31 cellular contexts compared by ENCODE assay signal in genomic region chr5:164532226-164532937, GRCh38.
DNase-seq lines count a peak whose midpoint lies in the region; ATAC-seq, FAIRE-seq and TF ChIP-seq lines count a peak whose summit lies in the region.
"Had no signal": no experiment of that assay in that cellular context is flagged by ENCODE, and none has a peak within 500 bp of the region (broad histone marks: within the 10 kb centered on the region; RNA-seq: fewer than 3 reads in every experiment).

No MANE protein-coding gene starts in this region.

- peak overlapping the region; percentile 87 for H3K27ac Mint-ChIP-seq in MCF 10A (ENCODE audit: low read depth, unreplicated experiment)
- H3K27ac Mint-ChIP-seq: activated CD4-positive, alpha-beta T cell treated with anti-CD3 and anti-CD28 coated beads for 36 hours; activated naive CD4-positive, alpha-beta T cell treated with anti-CD3 and anti-CD28 coated beads, Interleukin-2, amount 50 U/mL, for 24 hours; CD14-positive monocyte; stimulated activated naive CD8-positive, alpha-beta T cell treated with anti-CD3 and anti-CD28 coated beads, Interleukin-15, amount 100 ng/mL, for 72 hours had no signal

- H3K9me3 ChIP-seq in breast epithelium, result no peaks in the 10 kb centered on the region
- no peaks in the 10 kb centered on the region for H3K9me3 ChIP-seq in adipocyte (ENCODE audit: control insufficient read depth, low read length)
- H3K9me3 ChIP-seq: Caco-2, heart right ventricle, spleen, thoracic aorta, uterus had no signal

- no peak overlapping the region for H3K4me3 ChIP-seq in breast epithelium
- H3K4me3 ChIP-seq in adipocyte (ENCODE audit: low read length), result no peak overlapping the region
- H3K4me3 ChIP-seq: GM23248, heart right ventricle, lung, PC-9, spleen, thoracic aorta, uterus had no signal

- CTCF ChIA-PET in MCF 10A (lab: Yijun Ruan, JAX), result interaction anchor here (0.6 to 2.9 kb wide), 10 partner anchors 10 to 928 kb away, joined by 3 to 19 read pairs (median 6); no protein-coding TSS in a partner anchor

- H3K4me3 Mint-ChIP-seq in MCF 10A (ENCODE audit: unreplicated experiment), result no peak overlapping the region
- H3K4me3 Mint-ChIP-seq: activated CD4-positive, alpha-beta T cell treated with anti-CD3 and anti-CD28 coated beads for 36 hours; activated naive CD4-positive, alpha-beta T cell treated with anti-CD3 and anti-CD28 coated beads, Interleukin-2, amount 50 U/mL, for 24 hours; CD14-positive monocyte; stimulated activated naive CD8-positive, alpha-beta T cell treated with anti-CD3 and anti-CD28 coated beads, Interleukin-15, amount 100 ng/mL, for 72 hours had no signal

- FAIRE-seq in GM12892 (lab: Jason Lieb, UNC), result no peak
- FAIRE-seq: G401.6 had no signal

- intact Hi-C loops in MCF 10A (cut with micrococcal nuclease) (no loop called here), breast epithelium (cut with DNase I; ENCODE audit: low total_unique reads) (no loop called here)

- H3K36me3 Mint-ChIP-seq in MCF 10A (ENCODE audit: insufficient read depth, unreplicated experiment), result no peaks in the 10 kb centered on the region
- H3K36me3 Mint-ChIP-seq: activated naive CD4-positive, alpha-beta T cell treated with anti-CD3 and anti-CD28 coated beads, Interleukin-2, amount 50 U/mL, for 24 hours; CD14-positive monocyte had no signal

- ATAC-seq in foreskin keratinocyte, result peak; percentile 82
- ATAC-seq: activated CD4-positive, alpha-beta T cell treated with anti-CD3 and anti-CD28 coated beads for 36 hours; stimulated activated naive CD8-positive, alpha-beta T cell treated with anti-CD3 and anti-CD28 coated beads, Interleukin-15, amount 100 ng/mL, for 72 hours had no signal

- H3K27me3 ChIP-seq in breast epithelium (no peaks in the 10 kb centered on the region), adipocyte (replicated peaks; ENCODE audit: control insufficient read depth, insufficient read depth, low read length) (no peaks in the 10 kb centered on the region), foreskin keratinocyte (no peaks in the 10 kb centered on the region)
- H3K27me3 ChIP-seq: heart right ventricle, spleen, uterus had no signal

- TF ChIP-seq POLR2A in breast epithelium (IDR thresholded peaks at IDR 0.05) (no peak), GM12892 (IDR thresholded peaks at IDR 0.05; ENCODE audit: low read depth, low read length) (no peak)

- H3K27me3 Mint-ChIP-seq in MCF 10A (ENCODE audit: insufficient read depth, unreplicated experiment), result no peaks in the 10 kb centered on the region
- H3K27me3 Mint-ChIP-seq: activated CD4-positive, alpha-beta T cell treated with anti-CD3 and anti-CD28 coated beads for 36 hours; activated naive CD4-positive, alpha-beta T cell treated with anti-CD3 and anti-CD28 coated beads, Interleukin-2, amount 50 U/mL, for 24 hours; stimulated activated naive CD8-positive, alpha-beta T cell treated with anti-CD3 and anti-CD28 coated beads, Interleukin-15, amount 100 ng/mL, for 72 hours had no signal

- POLR2A ChIA-PET in MCF 10A (lab: Yijun Ruan, JAX), result interaction anchor here (0.6 to 2.9 kb wide), 19 partner anchors 8 to 1023 kb away, joined by 3 to 15 read pairs (median 4); no protein-coding TSS in a partner anchor

- in situ Hi-C loops in KBM-7 (cut with MboI; ENCODE audit: low pct_unique_long_range_greater_than_20kb, low sequenced_read_pairs), result no loop called here

- no peaks in the 10 kb centered on the region for H3K9me3 Mint-ChIP-seq in MCF 10A (ENCODE audit: unreplicated experiment)
- H3K9me3 Mint-ChIP-seq: activated naive CD4-positive, alpha-beta T cell treated with anti-CD3 and anti-CD28 coated beads, Interleukin-2, amount 50 U/mL, for 24 hours; stimulated activated naive CD8-positive, alpha-beta T cell treated with anti-CD3 and anti-CD28 coated beads, Interleukin-15, amount 100 ng/mL, for 72 hours had no signal

- no TSS peak for BruUV-seq in MCF 10A (replicated peaks; lab: Mats Ljungman, UMichigan)

- H3K9ac ChIP-seq in adipocyte (ENCODE audit: low read length), result no peak overlapping the region
- H3K9ac ChIP-seq: GM23248 had no signal

- TF ChIP-seq CTCF in MCF 10A (IDR thresholded peaks at IDR 0.05; ENCODE audit: unreplicated experiment), result no peak
- TF ChIP-seq CTCF in breast epithelium (IDR thresholded peaks at IDR 0.05), result no peak
- TF ChIP-seq CTCF in foreskin keratinocyte (conservative IDR thresholded peaks at IDR 0.05), result peak; percentile 35

- H3K4me1 ChIP-seq in breast epithelium (no peaks in the 10 kb centered on the region), adipocyte (ENCODE audit: control insufficient read depth, insufficient read depth, low read length) (peaks cover 12% of the 10 kb centered on the region), foreskin keratinocyte (peaks cover 14% of the 10 kb centered on the region)
- H3K4me1 ChIP-seq: Caco-2, heart right ventricle, spleen, uterus had no signal

- H3K27ac ChIP-seq in breast epithelium (no peak overlapping the region), foreskin keratinocyte (peak overlapping the region; percentile 43)
- H3K27ac ChIP-seq: GM23248, heart right ventricle, PC-9, spleen, thoracic aorta, uterus had no signal

- peaks cover 28% of the 10 kb centered on the region for H3K4me1 Mint-ChIP-seq in MCF 10A (ENCODE audit: insufficient read depth, unreplicated experiment)
- H3K4me1 Mint-ChIP-seq: activated CD4-positive, alpha-beta T cell treated with anti-CD3 and anti-CD28 coated beads for 36 hours; activated naive CD4-positive, alpha-beta T cell treated with anti-CD3 and anti-CD28 coated beads, Interleukin-2, amount 50 U/mL, for 24 hours; CD14-positive monocyte; stimulated activated naive CD8-positive, alpha-beta T cell treated with anti-CD3 and anti-CD28 coated beads, Interleukin-15, amount 100 ng/mL, for 72 hours had no signal

- H3K36me3 ChIP-seq in breast epithelium (no peaks in the 10 kb centered on the region), adipocyte (ENCODE audit: control insufficient read depth, insufficient read depth, low read length, severe bottlenecking) (no peaks in the 10 kb centered on the region)
- H3K36me3 ChIP-seq: heart right ventricle, spleen, thoracic aorta, uterus had no signal

- DNase-seq in MCF 10A (ENCODE audit: unreplicated experiment) (peak; percentile 38), breast epithelium (ENCODE audit: low spot score in 2 of 2) (no peak), adipocyte (ENCODE audit: low read depth) (peak; percentile 3), foreskin keratinocyte (peak; percentile 75 to 87), retina (peak; percentile 11), activated T-cell treated with anti-CD3 and anti-CD28 coated beads for 4 hours (no peak), KBM-7 (no peak), GM12892 (ENCODE audit: insufficient read length) (no peak)
- DNase-seq: 8988T; activated CD4-positive, alpha-beta T cell treated with anti-CD3 and anti-CD28 coated beads for 36 hours; amygdala; Caco-2; DMS79; effector CD4-positive, alpha-beta T cell; GM23248; heart right ventricle; IMR-90; NCI-H1694; NCI-H510A; PC-9; SHP77 treated with DMSO at 0.1 percent for 48 hours; spleen; stimulated activated CD4-positive, alpha-beta T cell treated with anti-CD3 and anti-CD28 coated beads, Interleukin-2, amount 100 ng/mL, for 24 hours; stimulated activated naive CD8-positive, alpha-beta T cell treated with anti-CD3 and anti-CD28 coated beads, Interleukin-15, amount 100 ng/mL, for 72 hours; SW 1271; uterus had no signal

Comparison
In these comparisons a context has a peak if more than half of its experiments do, and no peak if none do; other contexts are left out.
1. DNase-seq: peak in MCF 10A (single experiment), adipocyte (single experiment), foreskin keratinocyte (2 of 2) and retina (single experiment); none in breast epithelium (0 of 2), activated T-cell treated with anti-CD3 and anti-CD28 coated beads for 4 hours (single experiment), KBM-7 (single experiment) and GM12892 (single experiment).